ENCODE assay signal across 8 cellular contexts in the genomic region with DNA sequence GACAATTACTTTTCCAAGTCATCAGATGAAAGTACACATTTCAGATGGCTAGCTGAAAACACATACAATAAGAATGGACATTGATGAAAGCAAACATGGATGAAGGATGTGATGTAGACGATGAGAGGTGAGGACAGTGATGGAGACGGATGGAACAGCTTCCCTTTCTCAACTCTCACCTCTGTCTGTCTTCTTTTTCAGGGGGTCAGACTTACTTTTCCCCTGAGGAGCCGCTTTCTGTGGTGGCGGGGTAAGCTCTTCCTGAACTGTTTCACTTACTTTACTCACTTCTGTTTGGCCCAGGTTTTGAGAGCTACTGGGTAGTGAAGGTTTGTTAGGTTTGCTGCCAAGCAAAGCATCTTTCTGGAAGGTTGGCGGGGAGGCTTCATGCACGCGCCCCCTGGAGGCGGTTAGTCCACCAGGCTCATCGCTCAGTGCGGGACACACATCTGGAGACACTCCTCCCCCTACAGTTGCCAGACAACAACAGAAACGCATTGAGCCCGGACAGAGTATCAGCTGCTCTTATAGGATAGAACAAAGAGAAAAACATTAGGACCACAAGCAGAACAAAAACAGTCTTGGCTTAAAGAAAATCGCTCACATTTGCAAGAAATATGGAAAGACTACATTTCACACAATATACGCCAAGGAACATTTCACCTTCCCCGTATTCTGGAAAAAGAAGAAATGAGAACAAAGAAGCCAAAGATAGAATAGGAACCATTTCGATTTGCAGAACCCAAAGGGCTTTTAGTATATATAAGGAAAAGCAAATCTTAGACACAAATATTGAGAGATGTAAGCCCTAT.
DNase-seq lines count a peak whose midpoint lies in the region; ATAC-seq and TF ChIP-seq lines count a peak whose summit lies in the region.

No MANE protein-coding gene starts in this region.

- H3K36me3 Mint-ChIP-seq in GM23338 (ENCODE audit: low read depth), result no peaks in the 10 kb centered on the region
- H3K36me3 Mint-ChIP-seq in activated naive CD8-positive, alpha-beta T cell treated with anti-CD3 and anti-CD28 coated beads, Interleukin-2, amount 50 U/mL, for 24 hours (ENCODE audit: low read depth), result peaks cover 7% of the 10 kb centered on the region

- no peak overlapping the region for H3K4me3 ChIP-seq in GM23338
- H3K4me3 ChIP-seq in Loucy (ENCODE audit: low read length, poor library complexity, severe bottlenecking), result no peak overlapping the region
- no peak overlapping the region for H3K4me3 ChIP-seq in psoas muscle
- H3K4me3 ChIP-seq in aorta (ENCODE audit: low read length in 2 of 2), result no peak overlapping the region

- H3K4me1 Mint-ChIP-seq in GM23338, result peaks cover 5% of the 10 kb centered on the region; the same call in 2 of the 3 replicates
- peaks cover 4% of the 10 kb centered on the region for H3K4me1 Mint-ChIP-seq in activated naive CD8-positive, alpha-beta T cell treated with anti-CD3 and anti-CD28 coated beads, Interleukin-2, amount 50 U/mL, for 24 hours

- H3K9me2 ChIP-seq in GM23338 (ENCODE audit: insufficient read depth) (no peaks in the 10 kb centered on the region), Loucy (replicated peaks; ENCODE audit: low read depth, low read length) (no peaks in the 10 kb centered on the region)

- peak; percentile 92 to 95 for TF ChIP-seq CTCF in GM23338 (conservative IDR thresholded peaks at IDR 0.05; ENCODE audit: low read depth in 2 of 2)
- peak; percentile 97 for TF ChIP-seq CTCF in Loucy (conservative IDR thresholded peaks at IDR 0.05; ENCODE audit: low read length)
- peak; percentile 69 for TF ChIP-seq CTCF in psoas muscle (IDR thresholded peaks at IDR 0.05)

- peaks cover 3% of the 10 kb centered on the region for H3K27me3 Mint-ChIP-seq in GM23338 (ENCODE audit: insufficient read depth, low read depth, poor library complexity)
- H3K27me3 Mint-ChIP-seq in activated naive CD8-positive, alpha-beta T cell treated with anti-CD3 and anti-CD28 coated beads, Interleukin-2, amount 50 U/mL, for 24 hours, result no peaks in the 10 kb centered on the region

- H3K9ac ChIP-seq in Loucy (ENCODE audit: low read depth, low read length, poor library complexity, severe bottlenecking), result no peak overlapping the region

- 32 to 39% (median 37%) methylated on average over 16 of the region's 16 CpGs for WGBS in psoas muscle, 3 donors
- 29% methylated on average over 16 of the region's 16 CpGs for WGBS in aorta, 2 donors

- H4K20me1 ChIP-seq in GM23338 (replicated peaks; ENCODE audit: insufficient read depth) (no peaks in the 10 kb centered on the region), Loucy (ENCODE audit: insufficient read depth, low read length, poor library complexity, severe bottlenecking) (no peaks in the 10 kb centered on the region)

- H2AFZ ChIP-seq in GM23338 (peak overlapping the region; percentile 49), Loucy (ENCODE audit: low read length) (peak overlapping the region; percentile 72)

- no peaks in the 10 kb centered on the region for H3K79me2 ChIP-seq in GM23338 (replicated peaks; ENCODE audit: insufficient read depth)
- no peaks in the 10 kb centered on the region for H3K79me2 ChIP-seq in Loucy (ENCODE audit: insufficient read depth, low read length)

- H3K27me3 ChIP-seq in GM23338 (ENCODE audit: insufficient read depth) (no peaks in the 10 kb centered on the region), Loucy (ENCODE audit: insufficient read depth, low read length, poor library complexity, severe bottlenecking) (no peaks in the 10 kb centered on the region), psoas muscle (ENCODE audit: insufficient read depth in 3 of 3, low read length in 2 of 3) (no peaks in the 10 kb centered on the region), aorta (ENCODE audit: control insufficient read depth in 1 of 2, insufficient read depth in 2 of 2, low read length in 1 of 2) (no peaks in the 10 kb centered on the region)

- H3K4me2 ChIP-seq in GM23338 (no peak overlapping the region), Loucy (ENCODE audit: low read depth, low read length, poor library complexity, severe bottlenecking) (no peak overlapping the region)

- H3F3A ChIP-seq in GM23338 (replicated peaks; ENCODE audit: low read depth), result no peaks in the 10 kb centered on the region; the same call in 1 of the 2 replicates
- H3F3A ChIP-seq in Loucy (ENCODE audit: low read depth), result no peaks in the 10 kb centered on the region

- intact Hi-C loops in cardiac septum (cut with DNase I) (loop anchor here (10.0 kb wide), 1 partner anchor 194 kb away; no protein-coding TSS in a partner anchor), psoas muscle (cut with DNase I) (no loop called here), aorta (cut with DNase I) (loop anchor here (5.0 to 10.0 kb wide), 2 partner anchors 54 to 197 kb away; no protein-coding TSS in a partner anchor)

- no peaks in the 10 kb centered on the region for H3K4me1 ChIP-seq in GM23338 (ENCODE audit: insufficient read depth)
- H3K4me1 ChIP-seq in Loucy (ENCODE audit: insufficient read depth, low read length, poor library complexity, severe bottlenecking), result no peaks in the 10 kb centered on the region
- peaks cover 11% of the 10 kb centered on the region for H3K4me1 ChIP-seq in psoas muscle
- H3K4me1 ChIP-seq in aorta (ENCODE audit: control insufficient read depth in 1 of 2, insufficient read depth in 2 of 2, low read length in 2 of 2), result no peaks in the 10 kb centered on the region

- ATAC-seq in GM23338 (peak; percentile 100), psoas muscle (peak; percentile 52 to 71 (median 70)), aorta (ENCODE audit: low FRiP score) (peak; percentile 90)
- peak; percentile 98 for ATAC-seq in activated naive CD8-positive, alpha-beta T cell treated with anti-CD3 and anti-CD28 coated beads, Interleukin-2, amount 50 U/mL, for 24 hours

- H3K9me3 ChIP-seq in Loucy (ENCODE audit: insufficient read depth, low read depth, low read length), result no peaks in the 10 kb centered on the region
- H3K9me3 ChIP-seq in psoas muscle, result no peaks in the 10 kb centered on the region
- no peaks in the 10 kb centered on the region for H3K9me3 ChIP-seq in aorta (ENCODE audit: control insufficient read depth, low read length)

- H3K27ac ChIP-seq in GM23338 (ENCODE audit: low read depth), result no peak overlapping the region
- H3K27ac ChIP-seq in psoas muscle, result no peak overlapping the region
- no peak overlapping the region for H3K27ac ChIP-seq in aorta (ENCODE audit: low read depth in 1 of 2, low read length in 2 of 2)

- no peak overlapping the region for H3K4me3 Mint-ChIP-seq in GM23338
- no peak overlapping the region for H3K4me3 Mint-ChIP-seq in activated naive CD8-positive, alpha-beta T cell treated with anti-CD3 and anti-CD28 coated beads, Interleukin-2, amount 50 U/mL, for 24 hours

- H3K9me3 Mint-ChIP-seq in GM23338, result no peaks in the 10 kb centered on the region; the same call in 2 of the 3 replicates
- H3K9me3 Mint-ChIP-seq in activated naive CD8-positive, alpha-beta T cell treated with anti-CD3 and anti-CD28 coated beads, Interleukin-2, amount 50 U/mL, for 24 hours, result peaks cover 5% of the 10 kb centered on the region

- H3K36me3 ChIP-seq in GM23338 (ENCODE audit: insufficient read depth) (no peaks in the 10 kb centered on the region), Loucy (ENCODE audit: insufficient read depth, low read length) (no peaks in the 10 kb centered on the region), psoas muscle (ENCODE audit: insufficient read depth in 1 of 2, low read depth in 1 of 2) (peaks cover 0 to 91% of the 10 kb centered on the region in 2 donors), aorta (ENCODE audit: control insufficient read depth in 1 of 2, insufficient read depth in 2 of 2, low read length in 1 of 2) (peaks cover 5 to 8% of the 10 kb centered on the region in 2 donors)

- 0 out of 2 replicates have a peak overlapping the region, but pooled peaks have one; percentile 8 for H3K27ac Mint-ChIP-seq in GM23338
- H3K27ac Mint-ChIP-seq in activated naive CD8-positive, alpha-beta T cell treated with anti-CD3 and anti-CD28 coated beads, Interleukin-2, amount 50 U/mL, for 24 hours, result no peak overlapping the region

- peak; percentile 69 for DNase-seq in GDM1 (lab: John Stamatoyannopoulos, UW)
- DNase-seq in GM23338 (ENCODE audit: low spot score), result peak; percentile 98
- DNase-seq in SW480 (ENCODE audit: low spot score), result peak; percentile 80
- peak; percentile 84 for DNase-seq in activated naive CD8-positive, alpha-beta T cell treated with anti-CD3 and anti-CD28 coated beads, Interleukin-2, amount 50 U/mL, for 24 hours
- peak; percentile 89 for DNase-seq in cardiac septum (ENCODE audit: low spot score)
- DNase-seq in psoas muscle, result peak; percentile 80 to 84
- DNase-seq in aorta, result peak; percentile 90 to 94

TF ChIP-seq in GM23338, 12 proteins besides CTCF, POLR2A, EP300 and RAD21 (continues in another document):
- TF ChIP-seq JUNB (IDR thresholded peaks at IDR 0.05; ENCODE audit: unreplicated experiment), result no peak
- TF ChIP-seq CREB1 (CRISPR knock-in tag; IDR thresholded peaks at IDR 0.05; ENCODE audit: low read depth), result no peak
- no peak for TF ChIP-seq STAT1 (IDR thresholded peaks at IDR 0.05; ENCODE audit: unreplicated experiment)
- TF ChIP-seq REST (IDR thresholded peaks at IDR 0.05; ENCODE audit: unreplicated experiment), result no peak

Comparison
In these comparisons a context has a peak if more than half of its experiments do, and no peak if none do; other contexts are left out.
1. intact Hi-C loops: an anchor here in cardiac septum (10.0 kb wide) and aorta (5.0 to 10.0 kb wide); none called in psoas muscle.